ENCODE assay signal across 8 cellular contexts in genomic region chr3:28485164-28485563, GRCh38.
"Had no signal": no experiment of that assay in that cellular context is flagged by ENCODE, and none has a peak within 500 bp of the region (broad histone marks: within the 10 kb centered on the region; RNA-seq: fewer than 3 reads in every experiment).

No MANE protein-coding gene starts in this region.

- H3K4me3 ChIP-seq: K562 had no signal

- H3K27me3 Mint-ChIP-seq: IgD-negative memory B cell had no signal

- H3K4me3 Mint-ChIP-seq: IgD-negative memory B cell had no signal

- DNase-seq: IMR-90, KBM-7, KG1 had no signal

- H3K36me3 Mint-ChIP-seq: IgD-negative memory B cell had no signal

- H3K4me1 Mint-ChIP-seq: IgD-negative memory B cell had no signal

- ATAC-seq: HepG2, K562 had no signal

- H3K27ac ChIP-seq: HL-60, KMS-11 had no signal

- H3K4me2 ChIP-seq: KMS-11 had no signal

- H3K9ac ChIP-seq: KMS-11 had no signal
